11 cellular contexts compared by ENCODE assay signal in the genomic region with DNA sequence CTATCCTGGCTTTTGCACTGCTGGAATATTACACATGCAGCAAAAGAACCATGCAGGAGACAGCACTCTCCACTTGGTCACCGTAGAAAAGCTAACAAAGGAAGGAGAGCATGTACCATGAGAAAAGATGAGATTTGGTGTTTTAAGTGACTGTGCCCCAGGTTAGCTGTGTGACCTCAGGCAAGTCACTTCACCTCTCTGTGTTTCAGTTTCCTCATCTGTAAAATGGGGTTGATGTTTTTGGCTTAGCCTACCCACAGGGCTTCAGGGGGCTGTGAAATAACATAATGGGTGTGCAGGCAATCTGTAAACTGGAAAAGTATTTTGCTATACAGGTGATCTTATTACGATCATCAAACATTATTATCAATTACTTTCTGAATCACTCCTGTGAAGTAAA.
"Had no signal": no experiment of that assay in that cellular context is flagged by ENCODE, and none has a peak within 500 bp of the region (broad histone marks: within the 10 kb centered on the region; RNA-seq: fewer than 3 reads in every experiment).

No MANE protein-coding gene starts in this region.

- DNase-seq: GM23248, GOT3, H9, HCEC 1CT, HFFc6, IMR-90, Karpas-422, KBM-7 had no signal

- H3K9ac ChIP-seq: GM23248, KMS-11 had no signal

- H3K4me3 ChIP-seq: GM23248 had no signal

- FAIRE-seq: H54 had no signal

- H2AFZ ChIP-seq: GM23248 had no signal

- H3K27ac ChIP-seq: GM23248, HL-60, KMS-11 had no signal

- H3K4me2 ChIP-seq: KMS-11 had no signal
